Comparison of ENCODE assay signal across 10 cellular contexts in genomic region chr16:58290861-58291260, GRCh38. TPM values are rescaled to one million over a fixed set of nuclear protein-coding genes. Genes with fewer than 3 reads are reported as not detected.
"Had no signal": no experiment of that assay in that cellular context is flagged by ENCODE, and none has a peak within 500 bp of the region (broad histone marks: within the 10 kb centered on the region; RNA-seq: fewer than 3 reads in every experiment).

No MANE protein-coding gene starts in this region.

- H3K27ac ChIP-seq: GM23248, HL-60 had no signal

- H3K9ac ChIP-seq: GM23248 had no signal

- H3K4me3 ChIP-seq: GM23248 had no signal

- DNase-seq: GM23248, H9, HCEC 1CT, KG1 had no signal

- H3K4me1 Mint-ChIP-seq: H9, IgD-negative memory B cell had no signal

- ATAC-seq: HepG2 had no signal

- H3K27ac Mint-ChIP-seq: H9, IgD-negative memory B cell had no signal

- FAIRE-seq: H1, H54, HepG2 had no signal

- H3K4me3 Mint-ChIP-seq: H9, IgD-negative memory B cell had no signal

- H2AFZ ChIP-seq: GM23248 had no signal

RNA-seq across cellular contexts. Expression of gene PRSS54, which starts 4.0 kb away (rescaled TPM):
- total RNA-seq: GM23248, H1, H9, HepG2, HT1080 had no signal
- polyA plus RNA-seq: GM23248, H1, HepG2, IgD-negative memory B cell had no signal
